In genomic region chr14:102319351-102320032, GRCh38 we compare ENCODE assay signal across 8 cellular contexts. TPM values are rescaled to one million over a fixed set of nuclear protein-coding genes. Genes with fewer than 3 reads are reported as not detected.
DNase-seq lines count a peak whose midpoint lies in the region; ATAC-seq, FAIRE-seq and TF ChIP-seq lines count a peak whose summit lies in the region.

Gene ZNF839 (plus strand): TSS chr14:102319746. CDS start chr14:102319766, 20 bp downstream.

- peak within 1 kb of the TSS; percentile 93 for H3K4me3 Mint-ChIP-seq in WTC11

- WGBS in small intestine, 3 donors = 0 to 1% (median 1%) methylated on average over 44 to 71 of the region's 71 CpGs

- H3K27me3 ChIP-seq in breast epithelium (no peaks in the 10 kb centered on the region), small intestine (ENCODE audit: control insufficient read depth in 2 of 2, insufficient read depth in 2 of 2, low read length in 2 of 2) (no peaks in the 10 kb centered on the region)

- H3K36me3 ChIP-seq in breast epithelium = no peaks in the 10 kb centered on the region
- H3K36me3 ChIP-seq in small intestine (ENCODE audit: control insufficient read depth in 2 of 2, insufficient read depth in 2 of 2, low read length in 2 of 2) = no peaks in the 10 kb centered on the region

- DNase-seq in AG04449 (ENCODE audit: low read depth, low spot score) (no peak), NCI-H345 treated with DMSO at 0.1 percent for 48 hours (lab: John Stamatoyannopoulos, UW; ENCODE audit: unreplicated experiment) (peak; percentile 82), WTC11 (ENCODE audit: low spot score) (peak; percentile 93), breast epithelium (ENCODE audit: low spot score in 2 of 2) (peak; percentile 90 to 91), iPS-NIHi7 (ENCODE audit: extremely low spot score) (peak; percentile 94), small intestine (peak; percentile 92)

- TF ChIP-seq POLR2A in GM18951 (IDR thresholded peaks at IDR 0.05; ENCODE audit: extremely low read depth, insufficient read depth, insufficient read length) = peak; percentile 63
- peak; percentile 13 for TF ChIP-seq POLR2A in breast epithelium (IDR thresholded peaks at IDR 0.05)

- H3K27ac Mint-ChIP-seq in WTC11 = peak within 1 kb of the TSS; percentile 88

- H3K27ac ChIP-seq in breast epithelium = peak within 1 kb of the TSS; percentile 96 to 97
- peak within 1 kb of the TSS; percentile 94 to 95 for H3K27ac ChIP-seq in small intestine (ENCODE audit: low read depth in 1 of 2, low read length in 1 of 2)

- in situ Hi-C loops in GM18951 (cut with MboI; ENCODE audit: low sequenced_read_pairs, unreplicated experiment) = loop anchor here (10.0 to 25.0 kb wide), 2 partner anchors 355 to 557 kb away; partner anchors contain the start of genes DYNC1H1 and PPP2R5C

- H3K9me3 ChIP-seq in breast epithelium (no peaks in the 10 kb centered on the region), small intestine (ENCODE audit: control insufficient read depth, low read depth) (no peaks in the 10 kb centered on the region)

- H3K4me1 ChIP-seq in breast epithelium (peaks cover 7 to 9% of the 10 kb centered on the region in 2 donors), small intestine (ENCODE audit: control insufficient read depth in 2 of 2, insufficient read depth in 1 of 2, low read depth in 1 of 2, low read length in 1 of 2) (peaks cover 5 to 7% of the 10 kb centered on the region in 2 donors)

- TF ChIP-seq CTCF in AG04449 (IDR thresholded peaks at IDR 0.05; ENCODE audit: insufficient read depth, low read length, missing control alignments) (no peak), WTC11 (IDR thresholded peaks at IDR 0.05) (no peak), breast epithelium (IDR thresholded peaks at IDR 0.05) (no peak)

- POLR2A ChIA-PET in AG04449 (lab: Yijun Ruan, JAX) = no interaction called here
- POLR2A ChIA-PET in WTC11 (lab: Charles Lee) = no interaction called here

- no peaks in the 10 kb centered on the region for H3K36me3 Mint-ChIP-seq in WTC11

- ATAC-seq in HG03196 (IDR thresholded peaks at IDR 0.05; ENCODE audit: unreplicated experiment) = peak; percentile 46
- ATAC-seq in WTC11 = peak; percentile 43

- intact Hi-C loops in breast epithelium (cut with DNase I; ENCODE audit: low total_unique reads) = loop anchor here (10.0 kb wide), 1 partner anchor 195 kb away; no protein-coding TSS in a partner anchor

- no peaks in the 10 kb centered on the region for H3K9me3 Mint-ChIP-seq in WTC11

- peaks cover 16% of the 10 kb centered on the region for H3K27me3 Mint-ChIP-seq in WTC11 (ENCODE audit: low read depth)

- H3K4me1 Mint-ChIP-seq in WTC11 = peaks cover 44% of the 10 kb centered on the region

- H3K4me3 ChIP-seq in AG04449 (ENCODE audit: low read depth, low read length) = peak within 1 kb of the TSS; percentile 79
- peak within 1 kb of the TSS; percentile 73 to 81 (median 80) for H3K4me3 ChIP-seq in breast epithelium
- peak within 1 kb of the TSS; percentile 86 to 88 for H3K4me3 ChIP-seq in small intestine (ENCODE audit: low read depth in 1 of 2, low read length in 2 of 2)

- FAIRE-seq in small intestine (lab: Jason Lieb, UNC) = no peak

- CTCF ChIA-PET in AG04449 (lab: Yijun Ruan, JAX) = interaction anchor here (0.8 to 8.1 kb wide), 14 partner anchors 11 to 612 kb away, joined by 3 to 113 read pairs (median 4); no protein-coding TSS in a partner anchor
- CTCF ChIA-PET in WTC11 (lab: Charles Lee) = no interaction called here

TF ChIP-seq in WTC11, 78 proteins besides CTCF, POLR2A, EP300 and RAD21 (continues in another document):
- TF ChIP-seq ZNF423 (CRISPR knock-in tag; IDR thresholded peaks at IDR 0.05) (no peak), IRF2 (CRISPR knock-in tag; IDR thresholded peaks at IDR 0.05; ENCODE audit: borderline replicate concordance, low read depth) (no peak), HMGA2 (CRISPR knock-in tag; IDR thresholded peaks at IDR 0.05) (no peak), ESRRA (CRISPR knock-in tag; IDR thresholded peaks at IDR 0.05; ENCODE audit: borderline replicate concordance) (no peak), GTF2I (CRISPR knock-in tag; conservative IDR thresholded peaks at IDR 0.05) (no peak), CBFB (CRISPR knock-in tag; IDR thresholded peaks at IDR 0.05; ENCODE audit: low read depth) (no peak), ELF4 (CRISPR knock-in tag; IDR thresholded peaks at IDR 0.05; ENCODE audit: low read depth) (no peak), JUN (CRISPR knock-in tag; IDR thresholded peaks at IDR 0.05) (0 out of 2 replicates have a peak, but pooled peaks have one; percentile 23), ATF6 (CRISPR knock-in tag; IDR thresholded peaks at IDR 0.05) (no peak), NR2C2 (CRISPR knock-in tag; IDR thresholded peaks at IDR 0.05) (no peak), TP53 (CRISPR knock-in tag; IDR thresholded peaks at IDR 0.05) (no peak), ZNF671 (CRISPR knock-in tag; IDR thresholded peaks at IDR 0.05) (no peak), USF2 (CRISPR knock-in tag; IDR thresholded peaks at IDR 0.05) (no peak)
- TF ChIP-seq, protein P1, sequence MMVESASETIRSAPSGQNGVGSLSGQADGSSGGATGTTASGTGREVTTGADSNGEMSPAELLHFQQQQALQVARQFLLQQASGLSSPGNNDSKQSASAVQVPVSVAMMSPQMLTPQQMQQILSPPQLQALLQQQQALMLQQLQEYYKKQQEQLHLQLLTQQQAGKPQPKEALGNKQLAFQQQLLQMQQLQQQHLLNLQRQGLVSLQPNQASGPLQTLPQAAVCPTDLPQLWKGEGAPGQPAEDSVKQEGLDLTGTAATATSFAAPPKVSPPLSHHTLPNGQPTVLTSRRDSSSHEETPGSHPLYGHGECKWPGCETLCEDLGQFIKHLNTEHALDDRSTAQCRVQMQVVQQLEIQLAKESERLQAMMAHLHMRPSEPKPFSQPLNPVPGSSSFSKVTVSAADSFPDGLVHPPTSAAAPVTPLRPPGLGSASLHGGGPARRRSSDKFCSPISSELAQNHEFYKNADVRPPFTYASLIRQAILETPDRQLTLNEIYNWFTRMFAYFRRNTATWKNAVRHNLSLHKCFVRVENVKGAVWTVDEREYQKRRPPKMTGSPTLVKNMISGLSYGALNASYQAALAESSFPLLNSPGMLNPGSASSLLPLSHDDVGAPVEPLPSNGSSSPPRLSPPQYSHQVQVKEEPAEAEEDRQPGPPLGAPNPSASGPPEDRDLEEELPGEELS (CRISPR knock-in tag; IDR thresholded peaks at IDR 0.05) = peak; percentile 47; the same call in 1 of the 2 replicates
- TF ChIP-seq, protein P2, sequence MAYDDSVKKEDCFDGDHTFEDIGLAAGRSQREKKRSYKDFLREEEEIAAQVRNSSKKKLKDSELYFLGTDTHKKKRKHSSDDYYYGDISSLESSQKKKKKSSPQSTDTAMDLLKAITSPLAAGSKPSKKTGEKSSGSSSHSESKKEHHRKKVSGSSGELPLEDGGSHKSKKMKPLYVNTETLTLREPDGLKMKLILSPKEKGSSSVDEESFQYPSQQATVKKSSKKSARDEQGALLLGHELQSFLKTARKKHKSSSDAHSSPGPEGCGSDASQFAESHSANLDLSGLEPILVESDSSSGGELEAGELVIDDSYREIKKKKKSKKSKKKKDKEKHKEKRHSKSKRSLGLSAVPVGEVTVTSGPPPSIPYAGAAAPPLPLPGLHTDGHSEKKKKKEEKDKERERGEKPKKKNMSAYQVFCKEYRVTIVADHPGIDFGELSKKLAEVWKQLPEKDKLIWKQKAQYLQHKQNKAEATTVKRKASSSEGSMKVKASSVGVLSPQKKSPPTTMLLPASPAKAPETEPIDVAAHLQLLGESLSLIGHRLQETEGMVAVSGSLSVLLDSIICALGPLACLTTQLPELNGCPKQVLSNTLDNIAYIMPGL (CRISPR knock-in tag; IDR thresholded peaks at IDR 0.05) = peak; percentile 87; the same call in 1 of the 2 replicates

RNA-seq across cellular contexts. Expression of gene ZNF839, which starts in this region (rescaled TPM):
- total RNA-seq in WTC11 (2021) = 15.1 to 16.6 TPM (median 15.2 TPM) in 3 replicates
- 10 to 100 TPM in 2 of 3 donors, 1 to 10 TPM in 1; 8.5 to 16.8 (median 15.4) TPM for total RNA-seq in breast epithelium
- 10 to 100 TPM in 1 of 3 donors, 1 to 10 TPM in 2; 7.8 to 21.7 (median 8.8) TPM for polyA plus RNA-seq in small intestine
